1 cellular context compared by ENCODE assay signal in genomic region chr11:125202362-125202880, GRCh38.
A peak's percentile ranks its signal among the peaks of the same experiment; 100 is the strongest.
TF ChIP-seq lines count a peak whose summit lies in the region.

No MANE protein-coding gene starts in this region.

TF ChIP-seq in HepG2, 621 proteins besides CTCF, POLR2A, EP300 and RAD21:
- TF ChIP-seq FIP1L1 (IDR thresholded peaks at IDR 0.05; ENCODE audit: borderline replicate concordance, insufficient read depth, low read depth, low read length) (peak; percentile 53; the same call in 1 of the 2 replicates), ZNF274 (CRISPR knock-in tag; IDR thresholded peaks at IDR 0.05) (no peak)
- TF ChIP-seq, protein P1, sequence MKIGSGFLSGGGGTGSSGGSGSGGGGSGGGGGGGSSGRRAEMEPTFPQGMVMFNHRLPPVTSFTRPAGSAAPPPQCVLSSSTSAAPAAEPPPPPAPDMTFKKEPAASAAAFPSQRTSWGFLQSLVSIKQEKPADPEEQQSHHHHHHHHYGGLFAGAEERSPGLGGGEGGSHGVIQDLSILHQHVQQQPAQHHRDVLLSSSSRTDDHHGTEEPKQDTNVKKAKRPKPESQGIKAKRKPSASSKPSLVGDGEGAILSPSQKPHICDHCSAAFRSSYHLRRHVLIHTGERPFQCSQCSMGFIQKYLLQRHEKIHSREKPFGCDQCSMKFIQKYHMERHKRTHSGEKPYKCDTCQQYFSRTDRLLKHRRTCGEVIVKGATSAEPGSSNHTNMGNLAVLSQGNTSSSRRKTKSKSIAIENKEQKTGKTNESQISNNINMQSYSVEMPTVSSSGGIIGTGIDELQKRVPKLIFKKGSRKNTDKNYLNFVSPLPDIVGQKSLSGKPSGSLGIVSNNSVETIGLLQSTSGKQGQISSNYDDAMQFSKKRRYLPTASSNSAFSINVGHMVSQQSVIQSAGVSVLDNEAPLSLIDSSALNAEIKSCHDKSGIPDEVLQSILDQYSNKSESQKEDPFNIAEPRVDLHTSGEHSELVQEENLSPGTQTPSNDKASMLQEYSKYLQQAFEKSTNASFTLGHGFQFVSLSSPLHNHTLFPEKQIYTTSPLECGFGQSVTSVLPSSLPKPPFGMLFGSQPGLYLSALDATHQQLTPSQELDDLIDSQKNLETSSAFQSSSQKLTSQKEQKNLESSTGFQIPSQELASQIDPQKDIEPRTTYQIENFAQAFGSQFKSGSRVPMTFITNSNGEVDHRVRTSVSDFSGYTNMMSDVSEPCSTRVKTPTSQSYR (CRISPR knock-in tag; IDR thresholded peaks at IDR 0.05; ENCODE audit: borderline replicate concordance): peak; percentile 52; the same call in 1 of the 2 replicates
